ENCODE assay signal across 8 cellular contexts in the genomic region with DNA sequence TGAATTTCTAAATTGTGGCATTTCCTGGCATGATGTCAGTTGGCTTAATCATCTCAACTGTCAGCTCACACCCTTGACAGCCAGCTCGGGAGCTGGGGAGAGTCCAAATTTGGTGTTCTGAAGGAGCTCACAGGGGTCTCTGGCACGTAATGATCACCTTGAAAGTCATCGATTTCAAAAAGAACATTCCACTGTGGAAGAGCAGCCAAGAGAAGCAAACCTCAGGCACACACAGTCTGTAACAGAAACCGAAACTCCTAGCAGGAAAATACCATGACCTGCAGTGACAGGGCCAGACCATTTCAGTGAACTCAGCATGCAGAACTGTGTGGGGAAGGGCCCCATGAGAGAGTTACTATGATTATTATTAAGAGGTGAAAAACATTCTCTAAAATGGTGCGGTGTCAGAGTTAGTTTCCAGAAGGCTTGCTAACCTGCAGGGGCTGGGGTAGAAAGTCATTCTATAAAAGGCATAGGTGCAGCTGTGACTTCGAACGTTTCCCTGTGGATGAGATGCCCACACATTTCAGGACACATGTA. TPM values are rescaled to one million over a fixed set of nuclear protein-coding genes. Genes with fewer than 3 reads are reported as not detected.
DNase-seq lines count a peak whose midpoint lies in the region; ATAC-seq lines count a peak whose summit lies in the region.

No MANE protein-coding gene starts in this region.

- ATAC-seq in GM19023 (IDR thresholded peaks at IDR 0.05; ENCODE audit: unreplicated experiment) (peak; percentile 81), HG03135 (IDR thresholded peaks at IDR 0.05; ENCODE audit: unreplicated experiment) (peak; percentile 66)

- peaks cover 2% of the 10 kb centered on the region for H3K36me3 Mint-ChIP-seq in T-helper 2 cell treated with Interferon-gamma antibody and Interleukin-4, amounts not matched to agents 5 μg/mL and 100 μg/mL, for 36 hours (ENCODE audit: low read depth)

- H3K4me1 Mint-ChIP-seq in T-helper 2 cell treated with Interferon-gamma antibody and Interleukin-4, amounts not matched to agents 5 μg/mL and 100 μg/mL, for 36 hours (ENCODE audit: low read depth), result peaks cover 71% of the 10 kb centered on the region

- no peaks in the 10 kb centered on the region for H3K27me3 Mint-ChIP-seq in T-helper 2 cell treated with Interferon-gamma antibody and Interleukin-4, amounts not matched to agents 5 μg/mL and 100 μg/mL, for 36 hours (ENCODE audit: low read depth)

- DNase-seq in A172 (ENCODE audit: low spot score), result peak; percentile 55
- peak; percentile 74 for DNase-seq in T-helper 2 cell treated with Interferon-gamma antibody and Interleukin-4, amounts not matched to agents 5 μg/mL and 100 μg/mL, for 36 hours (ENCODE audit: low spot score)
- peak; percentile 77 to 81 for DNase-seq in dermis microvascular lymphatic vessel endothelial cell (ENCODE audit: low read depth in 2 of 2)
- DNase-seq in myocyte (ENCODE audit: low read depth), result peak; percentile 53
- no peak for DNase-seq in KBM-7
- DNase-seq in NCI-H526 treated with DMSO at 0.1 percent for 48 hours (lab: John Stamatoyannopoulos, UW), result no peak

- peak overlapping the region; percentile 71 for H3K4me3 Mint-ChIP-seq in T-helper 2 cell treated with Interferon-gamma antibody and Interleukin-4, amounts not matched to agents 5 μg/mL and 100 μg/mL, for 36 hours

- H3K27ac Mint-ChIP-seq in T-helper 2 cell treated with Interferon-gamma antibody and Interleukin-4, amounts not matched to agents 5 μg/mL and 100 μg/mL, for 36 hours, result peak overlapping the region; percentile 98

- in situ Hi-C loops in KBM-7 (cut with MboI; ENCODE audit: low pct_unique_long_range_greater_than_20kb, low sequenced_read_pairs), result no loop called here

- H3K9me3 Mint-ChIP-seq in T-helper 2 cell treated with Interferon-gamma antibody and Interleukin-4, amounts not matched to agents 5 μg/mL and 100 μg/mL, for 36 hours, result no peaks in the 10 kb centered on the region

RNA-seq across cellular contexts. Expression of gene KLF6, which starts 26.4 kb away (rescaled TPM):
- total RNA-seq in A172 (2014; rRNA removed; shearing (Covaris generic)), result 20.3 and 20.4 TPM in 2 replicates
- 86.0 and 123 TPM in 2 replicates for total RNA-seq in dermis microvascular lymphatic vessel endothelial cell
- 14.6 and 14.9 TPM in 2 replicates for total RNA-seq in myocyte
- 39.6 TPM for polyA plus RNA-seq in myocyte (2012)

Comparison
In these comparisons a context has a peak if more than half of its experiments do, and no peak if none do; other contexts are left out.
1. DNase-seq: peak in A172 (single experiment), T-helper 2 cell treated with Interferon-gamma antibody and Interleukin-4, amounts not matched to agents 5 μg/mL and 100 μg/mL, for 36 hours (single experiment), dermis microvascular lymphatic vessel endothelial cell (2 of 2) and myocyte (single experiment); none in KBM-7 (single experiment) and NCI-H526 treated with DMSO at 0.1 percent for 48 hours (single experiment).